In the genomic region with DNA sequence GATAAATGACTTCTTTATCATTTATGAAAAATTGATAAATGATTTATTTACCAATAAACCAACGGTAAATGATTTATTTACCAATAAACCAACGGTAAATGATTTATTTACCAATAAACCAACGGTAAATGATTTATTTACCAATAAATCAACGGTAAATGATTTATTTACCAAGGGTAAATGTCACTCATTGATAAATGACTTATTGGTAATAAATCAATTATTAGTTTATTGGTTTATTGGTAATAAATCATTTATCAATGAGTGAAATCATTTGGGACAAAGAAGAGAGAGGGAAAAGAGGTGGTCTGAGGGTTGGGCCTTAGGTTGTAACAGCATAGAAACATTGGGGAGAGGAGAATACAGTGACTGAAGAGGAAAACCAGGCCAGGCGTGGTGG, we compare ENCODE assay signal across 1 cellular context.
TF ChIP-seq lines count a peak whose summit lies in the region.

No MANE protein-coding gene starts in this region.

TF ChIP-seq in GM23338, 12 proteins besides CTCF, POLR2A, EP300 and RAD21:
- TF ChIP-seq JUNB (IDR thresholded peaks at IDR 0.05; ENCODE audit: unreplicated experiment), result no peak
- TF ChIP-seq CREB1 (CRISPR knock-in tag; IDR thresholded peaks at IDR 0.05; ENCODE audit: low read depth), result no peak
- TF ChIP-seq, protein P1, sequence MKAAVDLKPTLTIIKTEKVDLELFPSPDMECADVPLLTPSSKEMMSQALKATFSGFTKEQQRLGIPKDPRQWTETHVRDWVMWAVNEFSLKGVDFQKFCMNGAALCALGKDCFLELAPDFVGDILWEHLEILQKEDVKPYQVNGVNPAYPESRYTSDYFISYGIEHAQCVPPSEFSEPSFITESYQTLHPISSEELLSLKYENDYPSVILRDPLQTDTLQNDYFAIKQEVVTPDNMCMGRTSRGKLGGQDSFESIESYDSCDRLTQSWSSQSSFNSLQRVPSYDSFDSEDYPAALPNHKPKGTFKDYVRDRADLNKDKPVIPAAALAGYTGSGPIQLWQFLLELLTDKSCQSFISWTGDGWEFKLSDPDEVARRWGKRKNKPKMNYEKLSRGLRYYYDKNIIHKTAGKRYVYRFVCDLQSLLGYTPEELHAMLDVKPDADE (IDR thresholded peaks at IDR 0.05), result no peak
- no peak for TF ChIP-seq ZNF114 (CRISPR knock-in tag; IDR thresholded peaks at IDR 0.05)
- TF ChIP-seq, protein P2, sequence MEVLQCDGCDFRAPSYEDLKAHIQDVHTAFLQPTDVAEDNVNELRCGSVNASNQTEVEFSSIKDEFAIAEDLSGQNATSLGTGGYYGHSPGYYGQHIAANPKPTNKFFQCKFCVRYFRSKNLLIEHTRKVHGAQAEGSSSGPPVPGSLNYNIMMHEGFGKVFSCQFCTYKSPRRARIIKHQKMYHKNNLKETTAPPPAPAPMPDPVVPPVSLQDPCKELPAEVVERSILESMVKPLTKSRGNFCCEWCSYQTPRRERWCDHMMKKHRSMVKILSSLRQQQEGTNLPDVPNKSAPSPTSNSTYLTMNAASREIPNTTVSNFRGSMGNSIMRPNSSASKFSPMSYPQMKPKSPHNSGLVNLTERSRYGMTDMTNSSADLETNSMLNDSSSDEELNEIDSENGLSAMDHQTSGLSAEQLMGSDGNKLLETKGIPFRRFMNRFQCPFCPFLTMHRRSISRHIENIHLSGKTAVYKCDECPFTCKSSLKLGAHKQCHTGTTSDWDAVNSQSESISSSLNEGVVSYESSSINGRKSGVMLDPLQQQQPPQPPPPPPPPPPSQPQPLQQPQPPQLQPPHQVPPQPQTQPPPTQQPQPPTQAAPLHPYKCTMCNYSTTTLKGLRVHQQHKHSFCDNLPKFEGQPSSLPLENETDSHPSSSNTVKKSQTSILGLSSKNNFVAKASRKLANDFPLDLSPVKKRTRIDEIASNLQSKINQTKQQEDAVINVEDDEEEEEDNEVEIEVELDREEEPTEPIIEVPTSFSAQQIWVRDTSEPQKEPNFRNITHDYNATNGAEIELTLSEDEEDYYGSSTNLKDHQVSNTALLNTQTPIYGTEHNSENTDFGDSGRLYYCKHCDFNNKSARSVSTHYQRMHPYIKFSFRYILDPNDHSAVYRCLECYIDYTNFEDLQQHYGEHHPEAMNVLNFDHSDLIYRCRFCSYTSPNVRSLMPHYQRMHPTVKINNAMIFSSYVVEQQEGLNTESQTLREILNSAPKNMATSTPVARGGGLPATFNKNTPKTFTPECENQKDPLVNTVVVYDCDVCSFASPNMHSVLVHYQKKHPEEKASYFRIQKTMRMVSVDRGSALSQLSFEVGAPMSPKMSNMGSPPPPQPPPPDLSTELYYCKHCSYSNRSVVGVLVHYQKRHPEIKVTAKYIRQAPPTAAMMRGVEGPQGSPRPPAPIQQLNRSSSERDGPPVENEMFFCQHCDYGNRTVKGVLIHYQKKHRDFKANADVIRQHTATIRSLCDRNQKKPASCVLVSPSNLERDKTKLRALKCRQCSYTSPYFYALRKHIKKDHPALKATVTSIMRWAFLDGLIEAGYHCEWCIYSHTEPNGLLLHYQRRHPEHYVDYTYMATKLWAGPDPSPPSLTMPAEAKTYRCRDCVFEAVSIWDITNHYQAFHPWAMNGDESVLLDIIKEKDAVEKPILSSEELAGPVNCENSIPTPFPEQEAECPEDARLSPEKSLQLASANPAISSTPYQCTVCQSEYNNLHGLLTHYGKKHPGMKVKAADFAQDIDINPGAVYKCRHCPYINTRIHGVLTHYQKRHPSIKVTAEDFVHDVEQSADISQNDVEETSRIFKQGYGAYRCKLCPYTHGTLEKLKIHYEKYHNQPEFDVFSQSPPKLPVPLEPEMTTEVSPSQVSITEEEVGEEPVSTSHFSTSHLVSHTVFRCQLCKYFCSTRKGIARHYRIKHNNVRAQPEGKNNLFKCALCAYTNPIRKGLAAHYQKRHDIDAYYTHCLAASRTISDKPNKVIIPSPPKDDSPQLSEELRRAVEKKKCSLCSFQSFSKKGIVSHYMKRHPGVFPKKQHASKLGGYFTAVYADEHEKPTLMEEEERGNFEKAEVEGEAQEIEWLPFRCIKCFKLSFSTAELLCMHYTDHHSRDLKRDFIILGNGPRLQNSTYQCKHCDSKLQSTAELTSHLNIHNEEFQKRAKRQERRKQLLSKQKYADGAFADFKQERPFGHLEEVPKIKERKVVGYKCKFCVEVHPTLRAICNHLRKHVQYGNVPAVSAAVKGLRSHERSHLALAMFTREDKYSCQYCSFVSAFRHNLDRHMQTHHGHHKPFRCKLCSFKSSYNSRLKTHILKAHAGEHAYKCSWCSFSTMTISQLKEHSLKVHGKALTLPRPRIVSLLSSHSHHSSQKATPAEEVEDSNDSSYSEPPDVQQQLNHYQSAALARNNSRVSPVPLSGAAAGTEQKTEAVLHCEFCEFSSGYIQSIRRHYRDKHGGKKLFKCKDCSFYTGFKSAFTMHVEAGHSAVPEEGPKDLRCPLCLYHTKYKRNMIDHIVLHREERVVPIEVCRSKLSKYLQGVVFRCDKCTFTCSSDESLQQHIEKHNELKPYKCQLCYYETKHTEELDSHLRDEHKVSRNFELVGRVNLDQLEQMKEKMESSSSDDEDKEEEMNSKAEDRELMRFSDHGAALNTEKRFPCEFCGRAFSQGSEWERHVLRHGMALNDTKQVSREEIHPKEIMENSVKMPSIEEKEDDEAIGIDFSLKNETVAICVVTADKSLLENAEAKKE (CRISPR knock-in tag; IDR thresholded peaks at IDR 0.05), result no peak
- no peak for TF ChIP-seq ZNF331 (CRISPR knock-in tag; IDR thresholded peaks at IDR 0.05; ENCODE audit: low read depth)
- TF ChIP-seq, protein P3, sequence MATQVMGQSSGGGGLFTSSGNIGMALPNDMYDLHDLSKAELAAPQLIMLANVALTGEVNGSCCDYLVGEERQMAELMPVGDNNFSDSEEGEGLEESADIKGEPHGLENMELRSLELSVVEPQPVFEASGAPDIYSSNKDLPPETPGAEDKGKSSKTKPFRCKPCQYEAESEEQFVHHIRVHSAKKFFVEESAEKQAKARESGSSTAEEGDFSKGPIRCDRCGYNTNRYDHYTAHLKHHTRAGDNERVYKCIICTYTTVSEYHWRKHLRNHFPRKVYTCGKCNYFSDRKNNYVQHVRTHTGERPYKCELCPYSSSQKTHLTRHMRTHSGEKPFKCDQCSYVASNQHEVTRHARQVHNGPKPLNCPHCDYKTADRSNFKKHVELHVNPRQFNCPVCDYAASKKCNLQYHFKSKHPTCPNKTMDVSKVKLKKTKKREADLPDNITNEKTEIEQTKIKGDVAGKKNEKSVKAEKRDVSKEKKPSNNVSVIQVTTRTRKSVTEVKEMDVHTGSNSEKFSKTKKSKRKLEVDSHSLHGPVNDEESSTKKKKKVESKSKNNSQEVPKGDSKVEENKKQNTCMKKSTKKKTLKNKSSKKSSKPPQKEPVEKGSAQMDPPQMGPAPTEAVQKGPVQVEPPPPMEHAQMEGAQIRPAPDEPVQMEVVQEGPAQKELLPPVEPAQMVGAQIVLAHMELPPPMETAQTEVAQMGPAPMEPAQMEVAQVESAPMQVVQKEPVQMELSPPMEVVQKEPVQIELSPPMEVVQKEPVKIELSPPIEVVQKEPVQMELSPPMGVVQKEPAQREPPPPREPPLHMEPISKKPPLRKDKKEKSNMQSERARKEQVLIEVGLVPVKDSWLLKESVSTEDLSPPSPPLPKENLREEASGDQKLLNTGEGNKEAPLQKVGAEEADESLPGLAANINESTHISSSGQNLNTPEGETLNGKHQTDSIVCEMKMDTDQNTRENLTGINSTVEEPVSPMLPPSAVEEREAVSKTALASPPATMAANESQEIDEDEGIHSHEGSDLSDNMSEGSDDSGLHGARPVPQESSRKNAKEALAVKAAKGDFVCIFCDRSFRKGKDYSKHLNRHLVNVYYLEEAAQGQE (IDR thresholded peaks at IDR 0.05; ENCODE audit: unreplicated experiment), result no peak
- TF ChIP-seq EZH2 (IDR thresholded peaks at IDR 0.05; ENCODE audit: low read depth, unreplicated experiment), result no peak
- TF ChIP-seq EZH2phosphoT487 (IDR thresholded peaks at IDR 0.05; ENCODE audit: unreplicated experiment), result no peak
- no peak for TF ChIP-seq POLR2AphosphoS5 (IDR thresholded peaks at IDR 0.05; ENCODE audit: low read depth)
- TF ChIP-seq NANOG (IDR thresholded peaks at IDR 0.05; ENCODE audit: borderline replicate concordance), result no peak
- TF ChIP-seq STAT1 (IDR thresholded peaks at IDR 0.05; ENCODE audit: unreplicated experiment), result no peak
